ENCODE assay signal across 1 cellular context in genomic region chr20:46406200-46406985, GRCh38.
TF ChIP-seq lines count a peak whose summit lies in the region.

TSS of gene ELMO2 (minus strand) at chr20:46406615. CDS start at chr20:46394482, 12,133 bp downstream.

TF ChIP-seq in HepG2, 621 proteins besides CTCF, POLR2A, EP300 and RAD21 (continued from another document and continues in another):
- TF ChIP-seq, protein P1, sequence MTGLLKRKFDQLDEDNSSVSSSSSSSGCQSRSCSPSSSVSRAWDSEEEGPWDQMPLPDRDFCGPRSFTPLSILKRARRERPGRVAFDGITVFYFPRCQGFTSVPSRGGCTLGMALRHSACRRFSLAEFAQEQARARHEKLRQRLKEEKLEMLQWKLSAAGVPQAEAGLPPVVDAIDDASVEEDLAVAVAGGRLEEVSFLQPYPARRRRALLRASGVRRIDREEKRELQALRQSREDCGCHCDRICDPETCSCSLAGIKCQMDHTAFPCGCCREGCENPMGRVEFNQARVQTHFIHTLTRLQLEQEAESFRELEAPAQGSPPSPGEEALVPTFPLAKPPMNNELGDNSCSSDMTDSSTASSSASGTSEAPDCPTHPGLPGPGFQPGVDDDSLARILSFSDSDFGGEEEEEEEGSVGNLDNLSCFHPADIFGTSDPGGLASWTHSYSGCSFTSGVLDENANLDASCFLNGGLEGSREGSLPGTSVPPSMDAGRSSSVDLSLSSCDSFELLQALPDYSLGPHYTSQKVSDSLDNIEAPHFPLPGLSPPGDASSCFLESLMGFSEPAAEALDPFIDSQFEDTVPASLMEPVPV (CRISPR knock-in tag; IDR thresholded peaks at IDR 0.05), result no peak
- no peak for TF ChIP-seq ZNF713 (CRISPR knock-in tag; IDR thresholded peaks at IDR 0.05)
- 0 out of 2 replicates have a peak, but pooled peaks have one; percentile 30 for TF ChIP-seq DNMT3B (CRISPR knock-in tag; conservative IDR thresholded peaks at IDR 0.05)
- 0 out of 2 replicates have a peak, but pooled peaks have one; percentile 37 for TF ChIP-seq DPF2 (CRISPR knock-in tag; IDR thresholded peaks at IDR 0.05; ENCODE audit: borderline replicate concordance, low read depth)
- no peak; the same call in 1 of the 2 replicates for TF ChIP-seq MTA3 (CRISPR knock-in tag; IDR thresholded peaks at IDR 0.05)
- TF ChIP-seq U2AF1 (optimal IDR thresholded peaks at IDR 0.05; ENCODE audit: low read depth, low read length), result no peak
- TF ChIP-seq IKZF5 (CRISPR knock-in tag; IDR thresholded peaks at IDR 0.05), result peak; percentile 30; the same call in 1 of the 2 replicates
- TF ChIP-seq, protein P2, sequence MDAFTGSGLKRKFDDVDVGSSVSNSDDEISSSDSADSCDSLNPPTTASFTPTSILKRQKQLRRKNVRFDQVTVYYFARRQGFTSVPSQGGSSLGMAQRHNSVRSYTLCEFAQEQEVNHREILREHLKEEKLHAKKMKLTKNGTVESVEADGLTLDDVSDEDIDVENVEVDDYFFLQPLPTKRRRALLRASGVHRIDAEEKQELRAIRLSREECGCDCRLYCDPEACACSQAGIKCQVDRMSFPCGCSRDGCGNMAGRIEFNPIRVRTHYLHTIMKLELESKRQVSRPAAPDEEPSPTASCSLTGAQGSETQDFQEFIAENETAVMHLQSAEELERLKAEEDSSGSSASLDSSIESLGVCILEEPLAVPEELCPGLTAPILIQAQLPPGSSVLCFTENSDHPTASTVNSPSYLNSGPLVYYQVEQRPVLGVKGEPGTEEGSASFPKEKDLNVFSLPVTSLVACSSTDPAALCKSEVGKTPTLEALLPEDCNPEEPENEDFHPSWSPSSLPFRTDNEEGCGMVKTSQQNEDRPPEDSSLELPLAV (CRISPR knock-in tag; conservative IDR thresholded peaks at IDR 0.05; ENCODE audit: low read depth), result no peak
- TF ChIP-seq, protein P3, sequence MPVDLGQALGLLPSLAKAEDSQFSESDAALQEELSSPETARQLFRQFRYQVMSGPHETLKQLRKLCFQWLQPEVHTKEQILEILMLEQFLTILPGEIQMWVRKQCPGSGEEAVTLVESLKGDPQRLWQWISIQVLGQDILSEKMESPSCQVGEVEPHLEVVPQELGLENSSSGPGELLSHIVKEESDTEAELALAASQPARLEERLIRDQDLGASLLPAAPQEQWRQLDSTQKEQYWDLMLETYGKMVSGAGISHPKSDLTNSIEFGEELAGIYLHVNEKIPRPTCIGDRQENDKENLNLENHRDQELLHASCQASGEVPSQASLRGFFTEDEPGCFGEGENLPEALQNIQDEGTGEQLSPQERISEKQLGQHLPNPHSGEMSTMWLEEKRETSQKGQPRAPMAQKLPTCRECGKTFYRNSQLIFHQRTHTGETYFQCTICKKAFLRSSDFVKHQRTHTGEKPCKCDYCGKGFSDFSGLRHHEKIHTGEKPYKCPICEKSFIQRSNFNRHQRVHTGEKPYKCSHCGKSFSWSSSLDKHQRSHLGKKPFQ (CRISPR knock-in tag; IDR thresholded peaks at IDR 0.05; ENCODE audit: insufficient replicate concordance), result peak; percentile 86
- TF ChIP-seq HOXA7 (CRISPR knock-in tag; IDR thresholded peaks at IDR 0.05), result no peak
- TF ChIP-seq GABPB1 (CRISPR knock-in tag; IDR thresholded peaks at IDR 0.05), result peak; percentile 90
- peak; percentile 100 for TF ChIP-seq ZFP91 (CRISPR knock-in tag; IDR thresholded peaks at IDR 0.05; ENCODE audit: borderline replicate concordance)
- TF ChIP-seq RCOR2 (CRISPR knock-in tag; IDR thresholded peaks at IDR 0.05), result no peak
- TF ChIP-seq ZBTB40 (IDR thresholded peaks at IDR 0.05), result no peak
- TF ChIP-seq ZBTB40 (CRISPR knock-in tag; IDR thresholded peaks at IDR 0.05), result 0 out of 2 replicates have a peak, but pooled peaks have one; percentile 25
- TF ChIP-seq MED13 (CRISPR knock-in tag; IDR thresholded peaks at IDR 0.05), result peak; percentile 63; the same call in 1 of the 2 replicates
- TF ChIP-seq GPN1 (CRISPR knock-in tag; IDR thresholded peaks at IDR 0.05; ENCODE audit: borderline replicate concordance), result peak; percentile 93; the same call in 1 of the 2 replicates
- TF ChIP-seq, protein P4, sequence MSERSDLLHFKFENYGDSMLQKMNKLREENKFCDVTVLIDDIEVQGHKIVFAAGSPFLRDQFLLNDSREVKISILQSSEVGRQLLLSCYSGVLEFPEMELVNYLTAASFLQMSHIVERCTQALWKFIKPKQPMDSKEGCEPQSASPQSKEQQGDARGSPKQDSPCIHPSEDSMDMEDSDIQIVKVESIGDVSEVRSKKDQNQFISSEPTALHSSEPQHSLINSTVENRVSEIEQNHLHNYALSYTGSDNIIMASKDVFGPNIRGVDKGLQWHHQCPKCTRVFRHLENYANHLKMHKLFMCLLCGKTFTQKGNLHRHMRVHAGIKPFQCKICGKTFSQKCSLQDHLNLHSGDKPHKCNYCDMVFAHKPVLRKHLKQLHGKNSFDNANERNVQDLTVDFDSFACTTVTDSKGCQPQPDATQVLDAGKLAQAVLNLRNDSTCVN (CRISPR knock-in tag; IDR thresholded peaks at IDR 0.05; ENCODE audit: borderline replicate concordance), result no peak; the same call in 1 of the 2 replicates
- 0 out of 2 replicates have a peak, but pooled peaks have one; percentile 13 for TF ChIP-seq ZBTB44 (CRISPR knock-in tag; IDR thresholded peaks at IDR 0.05)
- no peak for TF ChIP-seq SOX6 (IDR thresholded peaks at IDR 0.05)
- TF ChIP-seq SOX6 (CRISPR knock-in tag; IDR thresholded peaks at IDR 0.05), result peak; percentile 45; the same call in 1 of the 2 replicates
- peak; percentile 60; the same call in 1 of the 2 replicates for TF ChIP-seq ZNF501 (CRISPR knock-in tag; IDR thresholded peaks at IDR 0.05)
- peak; percentile 14; the same call in 1 of the 2 replicates for TF ChIP-seq GATAD1 (CRISPR knock-in tag; IDR thresholded peaks at IDR 0.05)
- TF ChIP-seq HNF1A (IDR thresholded peaks at IDR 0.05; ENCODE audit: low read depth), result 0 out of 2 replicates have a peak, but pooled peaks have one; percentile 18
- TF ChIP-seq HNF1A (CRISPR knock-in tag; IDR thresholded peaks at IDR 0.05; ENCODE audit: borderline replicate concordance), result peak; percentile 69
- no peak; the same call in 1 of the 2 replicates for TF ChIP-seq ZBTB3 (CRISPR knock-in tag; IDR thresholded peaks at IDR 0.05; ENCODE audit: borderline replicate concordance, low read depth)
- TF ChIP-seq PAWR (CRISPR knock-in tag; IDR thresholded peaks at IDR 0.05; ENCODE audit: borderline replicate concordance), result 0 out of 2 replicates have a peak, but pooled peaks have one; percentile 70
- peak; percentile 18; the same call in 1 of the 2 replicates for TF ChIP-seq SOX5 (CRISPR knock-in tag; IDR thresholded peaks at IDR 0.05; ENCODE audit: borderline replicate concordance)
- peak; percentile 89 for TF ChIP-seq ELF4 (CRISPR knock-in tag; IDR thresholded peaks at IDR 0.05; ENCODE audit: borderline replicate concordance)
